8 cellular contexts compared by ENCODE assay signal in the genomic region with DNA sequence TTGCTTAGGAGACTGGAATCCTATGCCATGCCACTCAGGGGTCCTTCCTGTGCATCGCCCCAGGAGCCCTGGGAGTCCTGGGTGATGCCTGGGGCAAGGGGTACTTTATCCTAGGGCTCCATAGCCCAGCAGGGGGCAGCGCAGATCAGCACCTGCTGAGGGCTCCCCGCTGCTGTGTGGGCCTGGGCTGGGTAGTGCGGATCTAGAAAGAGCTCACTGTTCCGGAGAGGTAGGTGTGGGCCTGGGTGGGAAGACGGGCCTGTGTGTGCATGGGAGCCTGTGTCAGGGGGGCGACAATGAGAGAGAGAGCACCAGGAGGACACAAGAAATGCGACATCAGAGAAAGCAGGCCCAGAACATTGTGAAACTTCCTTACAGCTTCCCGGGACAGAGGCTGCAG. TPM values are rescaled to one million over a fixed set of nuclear protein-coding genes. Genes with fewer than 3 reads are reported as not detected.
A peak's percentile ranks its signal among the peaks of the same experiment; 100 is the strongest.
DNase-seq lines count a peak whose midpoint lies in the region; ATAC-seq and TF ChIP-seq lines count a peak whose summit lies in the region.

No MANE protein-coding gene starts in this region.

- no peaks in the 10 kb centered on the region for H3K9me3 ChIP-seq in fibroblast of lung (ENCODE audit: control insufficient read depth, insufficient read depth, low read depth, low read length)

- no peak overlapping the region for H2AFZ ChIP-seq in fibroblast of lung (ENCODE audit: low read length)

- H3K27me3 ChIP-seq in fibroblast of lung (ENCODE audit: control insufficient read depth, insufficient read depth, low read length) = peaks cover 3% of the 10 kb centered on the region

- H3K4me3 ChIP-seq in AG04449 (ENCODE audit: low read depth, low read length) (no peak overlapping the region), fibroblast of lung (replicated peaks in 1 of 4; ENCODE audit: control extremely low read depth in 1 of 4, insufficient read depth in 1 of 4, low read depth in 3 of 4, low read length in 4 of 4) (no peak overlapping the region)

- in situ Hi-C loops in GM13976 (cut with MboI; ENCODE audit: low sequenced_read_pairs, unreplicated experiment) = no loop called here

- peaks cover 12% of the 10 kb centered on the region for H3K4me1 ChIP-seq in fibroblast of lung (ENCODE audit: control insufficient read depth, extremely low read depth, insufficient read depth, low read length)

- DNase-seq in AG04449 (ENCODE audit: low read depth, low spot score) = no peak
- DNase-seq in GM13976 (ENCODE audit: low spot score) = peak; percentile 61
- peak; percentile 75 for DNase-seq in UCSD-AML1 (lab: John Stamatoyannopoulos, UW; ENCODE audit: unreplicated experiment)
- DNase-seq in fibroblast of lung (ENCODE audit: low read depth in 2 of 2) = peak in 1 of 2 donors; percentile 6
- peak; percentile 31 for DNase-seq in occipital lobe (lab: John Stamatoyannopoulos, UW)
- no peak for DNase-seq in H4 (ENCODE audit: low spot score)
- no peak for DNase-seq in central memory CD4-positive, alpha-beta T cell

- no peaks in the 10 kb centered on the region for H3K79me2 ChIP-seq in fibroblast of lung (ENCODE audit: control insufficient read depth, insufficient read depth, low read length)

- H4K20me1 ChIP-seq in fibroblast of lung (ENCODE audit: control insufficient read depth, extremely low read depth, insufficient read depth, low read length) = no peaks in the 10 kb centered on the region

- H3K36me3 ChIP-seq in fibroblast of lung (ENCODE audit: control insufficient read depth, insufficient read depth, low read length) = no peaks in the 10 kb centered on the region

- peak; percentile 45 for TF ChIP-seq CTCF in AG04449 (IDR thresholded peaks at IDR 0.05; ENCODE audit: insufficient read depth, low read length, missing control alignments)
- peak; percentile 26 for TF ChIP-seq CTCF in GM13976 (IDR thresholded peaks at IDR 0.05; ENCODE audit: borderline replicate concordance, control extremely low read depth, extremely low read depth, insufficient read depth, missing control alignments)
- peak; percentile 36 to 42 for TF ChIP-seq CTCF in fibroblast of lung (conservative IDR thresholded peaks at IDR 0.05 in 1 of 2, IDR thresholded peaks at IDR 0.05 in 1 of 2; ENCODE audit: low read depth in 1 of 2, low read length in 2 of 2)

- CTCF ChIA-PET in AG04449 (lab: Yijun Ruan, JAX) = interaction anchor here (0.5 to 2.2 kb wide), 19 partner anchors 7 to 355 kb away, joined by 3 to 15 read pairs (median 3); no protein-coding TSS in a partner anchor

- H3K27ac ChIP-seq in fibroblast of lung (ENCODE audit: insufficient read depth, low read length) = no peak overlapping the region

- H3K4me2 ChIP-seq in fibroblast of lung (ENCODE audit: extremely low read depth, insufficient read depth, low read length) = no peak overlapping the region

- POLR2A ChIA-PET in AG04449 (lab: Yijun Ruan, JAX) = interaction anchor here (0.6 kb wide), 1 partner anchor 14 kb away, joined by 3 read pairs; no protein-coding TSS in a partner anchor

- ATAC-seq in GM18909 (IDR thresholded peaks at IDR 0.05; ENCODE audit: poor library complexity, unreplicated experiment) = no peak

- H3K9ac ChIP-seq in fibroblast of lung (ENCODE audit: insufficient read depth, low read length) = no peak overlapping the region

RNA-seq across cellular contexts. Expression of a gene that starts 11.4 kb away (rescaled TPM):
- total RNA-seq in fibroblast of lung = 5.6 and 16.5 TPM in 2 replicates
- polyA plus RNA-seq in fibroblast of lung = 13.4 and 14.6 TPM in 2 replicates
- polyA plus RNA-seq in fibroblast of lung (2012) = 16.8 and 21.4 TPM in 2 replicates
- polyA minus RNA-seq in fibroblast of lung (ENCODE audit: low replicate concordance) = 52.2 and 67.8 TPM in 2 replicates
- 11.9 TPM for total RNA-seq in occipital lobe
- 5.3 and 8.4 TPM in 2 replicates for total RNA-seq in H4 (2014; rRNA removed; shearing (Covaris generic))

Comparison
In these comparisons a context has a peak if more than half of its experiments do, and no peak if none do; other contexts are left out.
1. DNase-seq: peak in GM13976 (single experiment), UCSD-AML1 (single experiment) and occipital lobe (single experiment); none in AG04449 (single experiment), H4 (single experiment) and central memory CD4-positive, alpha-beta T cell (single experiment).
2. Peak in every context shown above with its lines, with median percentiles within 50 percentile points of each other: CTCF ChIP-seq.